Comparison of ENCODE assay signal across 8 cellular contexts in genomic region chr12:106303202-106303820, GRCh38.
DNase-seq lines count a peak whose midpoint lies in the region; ATAC-seq and TF ChIP-seq lines count a peak whose summit lies in the region.

No MANE protein-coding gene starts in this region.

- peak; percentile 29 for ATAC-seq in GM21576 (IDR thresholded peaks at IDR 0.05; ENCODE audit: unreplicated experiment)
- no peak for ATAC-seq in HG02678 (IDR thresholded peaks at IDR 0.05; ENCODE audit: unreplicated experiment)

- peak; percentile 56 for DNase-seq in NCI-H1694 treated with DMSO at 0.1 percent for 48 hours (lab: John Stamatoyannopoulos, UW)
- peak; percentile 73 for DNase-seq in activated CD4-positive, CD25-positive, alpha-beta regulatory T cell treated with anti-CD3 and anti-CD28 coated beads, Interleukin-2, amount 50 U/mL, for 16 hours (ENCODE audit: low read depth, low spot score)
- DNase-seq in cardiac fibroblast (ENCODE audit: low read depth in 2 of 2): peak; percentile 75 to 92
- peak; percentile 77 for DNase-seq in iris pigment epithelial cell (ENCODE audit: low read depth)
- peak; percentile 48 to 54 for DNase-seq in stimulated activated CD4-positive, alpha-beta T cell treated with anti-CD3 and anti-CD28 coated beads, Interleukin-12 subunit alpha, Interleukin-12 subunit beta, amount 100 ng/mL, for 24 hours (ENCODE audit: low read depth in 2 of 2)

- H3K27ac ChIP-seq in C4-2B: peak overlapping the region; percentile 78

- H3K4me3 ChIP-seq in cardiac fibroblast (replicated peaks in 1 of 2; ENCODE audit: low read depth in 2 of 2, low read length in 2 of 2): peak overlapping the region; percentile 98

- no peak for TF ChIP-seq CTCF in C4-2B (conservative IDR thresholded peaks at IDR 0.05)
- TF ChIP-seq CTCF in cardiac fibroblast (IDR thresholded peaks at IDR 0.05; ENCODE audit: low read depth, low read length): peak; percentile 18
